Comparison of ENCODE assay signal across 10 cellular contexts in the genomic region with DNA sequence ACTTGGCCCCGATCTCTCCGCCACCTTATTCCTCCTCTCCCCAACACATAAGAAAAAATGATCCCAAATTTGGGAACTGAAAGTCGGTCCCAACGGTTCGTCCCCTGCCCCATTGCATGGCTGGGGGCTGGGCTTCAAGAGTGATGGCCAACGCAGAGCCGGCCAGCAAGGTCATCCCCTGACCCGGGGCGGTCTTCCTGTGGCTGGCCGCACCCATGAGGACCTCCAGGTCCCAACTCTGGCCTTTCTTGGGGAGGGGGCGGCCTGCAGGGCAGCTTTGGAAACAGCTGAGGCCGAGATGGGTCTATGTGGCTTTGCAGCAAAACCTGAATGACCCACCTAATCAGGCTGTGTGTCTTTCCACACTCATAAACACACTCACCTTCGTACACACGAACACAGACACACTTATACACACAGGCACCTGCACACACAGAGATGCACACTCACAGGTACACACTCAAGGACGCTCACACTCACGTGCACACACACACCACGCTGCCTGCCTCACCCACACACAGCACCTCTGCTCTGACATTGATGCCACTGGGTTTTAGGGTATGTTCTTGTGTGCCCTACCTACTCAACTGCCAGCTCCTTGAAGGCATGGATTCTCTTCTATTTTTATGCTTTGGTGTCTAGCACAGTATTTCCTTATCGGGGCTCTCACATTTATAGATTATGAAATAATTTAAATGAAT. TPM values are rescaled to one million over a fixed set of nuclear protein-coding genes. Genes with fewer than 3 reads are reported as not detected.
DNase-seq lines count a peak whose midpoint lies in the region; ATAC-seq and TF ChIP-seq lines count a peak whose summit lies in the region.
"Had no signal": no experiment of that assay in that cellular context is flagged by ENCODE, and none has a peak within 500 bp of the region (broad histone marks: within the 10 kb centered on the region; RNA-seq: fewer than 3 reads in every experiment).

No MANE protein-coding gene starts in this region.

- H3K27me3 Mint-ChIP-seq in activated naive CD8-positive, alpha-beta T cell treated with anti-CD3 and anti-CD28 coated beads for 36 hours = peaks cover 68% of the 10 kb centered on the region

- H3K27ac Mint-ChIP-seq in activated naive CD8-positive, alpha-beta T cell treated with anti-CD3 and anti-CD28 coated beads for 36 hours = no peak overlapping the region

- H3K27me3 ChIP-seq in iPS DF 6.9 (ENCODE audit: control insufficient read depth, insufficient read depth, low read length) (no peaks in the 10 kb centered on the region; the same call in 1 of the 2 replicates), spleen (replicated peaks in 1 of 7) (peaks cover 0 to 39% (median 22%) of the 10 kb centered on the region in 7 donors)

- POLR2A ChIA-PET in HEK293T (lab: Yijun Ruan, JAX) = no interaction called here

- H3K9me3 ChIP-seq in iPS DF 6.9 (ENCODE audit: control insufficient read depth, insufficient read depth, low read length) (no peaks in the 10 kb centered on the region), spleen (no peaks in the 10 kb centered on the region)

- peak overlapping the region; percentile 58 for H3K4me3 Mint-ChIP-seq in activated naive CD8-positive, alpha-beta T cell treated with anti-CD3 and anti-CD28 coated beads for 36 hours

- WGBS in iPS DF 6.9 (ENCODE audit: insufficient coverage, insufficient read length) = no CpG with 5 or more reads among the region's 18 CpGs
- WGBS in spleen, 5 donors = 21 to 39% (median 29%) methylated on average over 17 to 18 of the region's 18 CpGs

- H3K4me3 ChIP-seq in iPS DF 6.9 (ENCODE audit: low read length) (peak overlapping the region; percentile 44; the same call in 1 of the 2 replicates), spleen (peak overlapping the region in 7 of 8 donors; percentile 19 to 60 (median 40))

- intact Hi-C loops in spleen (cut with DNase I; ENCODE audit: low total_unique reads) = no loop called here

- TF ChIP-seq CTCF in spleen (IDR thresholded peaks at IDR 0.05 in 8 of 11, conservative IDR thresholded peaks at IDR 0.05 in 3 of 11) = no peak

- peaks cover 14% of the 10 kb centered on the region for H3K4me1 Mint-ChIP-seq in activated naive CD8-positive, alpha-beta T cell treated with anti-CD3 and anti-CD28 coated beads for 36 hours

- H3K9me3 Mint-ChIP-seq in activated naive CD8-positive, alpha-beta T cell treated with anti-CD3 and anti-CD28 coated beads for 36 hours = no peaks in the 10 kb centered on the region

- H3K27ac ChIP-seq in iPS DF 6.9 (ENCODE audit: low read length) (no peak overlapping the region), spleen (peak overlapping the region in 2 of 8 donors; percentile 19 to 55)

- ATAC-seq in HG02759 (IDR thresholded peaks at IDR 0.05; ENCODE audit: unreplicated experiment) = peak; percentile 33

- CTCF ChIA-PET in HEK293T (lab: Yijun Ruan, JAX) = no interaction called here

- H3K36me3 Mint-ChIP-seq in activated naive CD8-positive, alpha-beta T cell treated with anti-CD3 and anti-CD28 coated beads for 36 hours = no peaks in the 10 kb centered on the region

- DNase-seq in activated naive CD8-positive, alpha-beta T cell treated with anti-CD3 and anti-CD28 coated beads for 36 hours = no peak
- DNase-seq in iPS DF 6.9 (ENCODE audit: low read depth, low spot score) (no peak), spleen (peak; percentile 70), HEK293T (ENCODE audit: extremely low spot score) (no peak), DMS53 treated with DMSO at 0.1 percent for 48 hours (lab: John Stamatoyannopoulos, UW; ENCODE audit: unreplicated experiment) (no peak), COR-L47 (lab: John Stamatoyannopoulos, UW) (no peak)
- no peak for DNase-seq in stimulated activated naive CD4-positive, alpha-beta T cell treated with Interleukin-2 at 50 U/mL for 16 hours (lab: John Stamatoyannopoulos, UW)
- DNase-seq: cerebellar nuclear complex, NCI-H226 had no signal

- H3K4me1 ChIP-seq in iPS DF 6.9 (ENCODE audit: control insufficient read depth, insufficient read depth, low read length) (no peaks in the 10 kb centered on the region; the same call in 1 of the 2 replicates), spleen (peaks cover 2 to 22% (median 15%) of the 10 kb centered on the region in 6 donors)

- no peak for TF ChIP-seq POLR2A in spleen (IDR thresholded peaks at IDR 0.05)

- H3K36me3 ChIP-seq in iPS DF 6.9 (ENCODE audit: control insufficient read depth, insufficient read depth, low read length) (no peaks in the 10 kb centered on the region), spleen (no peaks in the 10 kb centered on the region)

TF ChIP-seq in HEK293T, 16 proteins besides CTCF, POLR2A, EP300 and RAD21:
- no peak for TF ChIP-seq CTBP1 (IDR thresholded peaks at IDR 0.05; ENCODE audit: borderline replicate concordance)

RNA-seq across cellular contexts. Expression of a gene that starts 0.6 kb away (rescaled TPM):
- total RNA-seq in activated naive CD8-positive, alpha-beta T cell treated with anti-CD3 and anti-CD28 coated beads for 36 hours = not detected
- 1 to 10 TPM in 3 of 7 donors, under 1 TPM in 3, not detected in 1; 0.37 to 2.5 (median 0.92) TPM for total RNA-seq in spleen
- polyA plus RNA-seq in spleen = under 1 TPM in 2 of 3 donors, not detected in 1; 0.09 to 0.16 TPM

RNA-seq across cellular contexts. Expression of a gene that starts 48.3 kb away (rescaled TPM):
- not detected for total RNA-seq in activated naive CD8-positive, alpha-beta T cell treated with anti-CD3 and anti-CD28 coated beads for 36 hours
- total RNA-seq in spleen = not detected
- under 1 TPM in 1 of 3 donors, not detected in 2; 0.11 TPM for polyA plus RNA-seq in spleen
